Comparison of ENCODE assay signal across 8 cellular contexts in the genomic region with DNA sequence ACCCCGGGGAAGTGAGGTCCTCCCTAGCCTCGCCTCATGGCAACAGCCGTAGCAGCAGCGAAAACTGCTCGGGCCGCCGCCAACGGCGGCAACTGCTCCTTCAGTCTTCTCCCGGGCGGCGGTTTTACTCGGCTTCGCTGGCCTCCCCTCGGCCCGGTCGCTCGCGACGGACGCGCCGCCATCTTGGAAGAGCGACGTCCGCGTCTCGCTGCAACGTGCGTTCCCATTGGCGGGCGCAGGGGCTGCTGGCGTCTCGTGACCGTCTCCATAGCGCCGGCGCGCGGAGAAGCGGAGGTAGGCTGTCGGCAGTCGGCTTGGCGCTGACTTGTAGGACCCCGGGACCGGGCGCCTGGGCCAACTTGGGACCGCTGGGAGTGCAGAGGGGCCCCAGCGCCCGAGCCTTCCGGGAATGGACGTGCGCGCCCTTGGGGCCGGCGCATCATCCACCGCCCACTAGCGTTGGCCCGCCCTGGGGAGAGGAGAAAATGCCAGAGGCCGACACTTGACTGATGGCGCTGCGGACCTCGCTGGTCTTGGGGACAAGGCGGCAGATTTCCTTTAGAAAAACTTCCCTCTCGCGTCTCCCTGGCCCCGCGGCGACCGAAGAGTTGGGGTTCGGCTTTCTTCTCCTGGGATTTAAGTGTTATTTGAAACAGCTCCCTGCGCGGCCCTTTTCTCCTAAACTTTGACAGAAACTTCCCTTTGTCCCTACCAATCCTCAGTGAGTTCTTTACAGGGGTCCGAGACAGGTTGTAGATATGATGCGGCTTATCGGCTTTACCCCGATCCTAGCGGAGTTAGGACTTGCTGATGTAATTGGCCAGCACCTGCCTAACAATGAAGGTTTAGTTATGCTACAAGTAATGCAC. TPM values are rescaled to one million over a fixed set of nuclear protein-coding genes. Genes with fewer than 3 reads are reported as not detected.
A peak's percentile ranks its signal among the peaks of the same experiment; 100 is the strongest.
DNase-seq lines count a peak whose midpoint lies in the region; ATAC-seq and TF ChIP-seq lines count a peak whose summit lies in the region.

SNX13 (minus strand) TSS at position 193 of the 869 bp plus-strand sequence. CDS start 199 bp downstream, outside the sequence.

- peak within 1 kb of the TSS; percentile 99 for H2AFZ ChIP-seq in PC-3 (ENCODE audit: low read length)

- H3K36me3 ChIP-seq in PC-3 (ENCODE audit: low read depth, low read length) (no peaks in the 10 kb centered on the region), mucosa of stomach (ENCODE audit: control insufficient read depth, insufficient read depth, low read length) (no peaks in the 10 kb centered on the region)

- H3F3A ChIP-seq in PC-3 (ENCODE audit: low read length, unreplicated experiment), result no peaks in the 10 kb centered on the region

- peak; percentile 88 for ATAC-seq in GM21619 (IDR thresholded peaks at IDR 0.05; ENCODE audit: unreplicated experiment)
- ATAC-seq in PC-3, result peak; percentile 80

- POLR2A ChIA-PET in PC-3 (lab: Charles Lee; ENCODE audit: unreplicated experiment), result interaction anchor here (0.6 kb wide), 1 partner anchor 25 kb away, joined by 3 read pairs; no protein-coding TSS in a partner anchor

- H3K4me1 ChIP-seq in PC-3 (ENCODE audit: insufficient read depth, low read length) (peaks cover 37% of the 10 kb centered on the region), mucosa of stomach (ENCODE audit: control insufficient read depth, insufficient read depth, low read length) (peaks cover 4% of the 10 kb centered on the region)

- H3K27ac ChIP-seq in PC-3 (ENCODE audit: low read length), result peak within 1 kb of the TSS; percentile 71

- peak within 1 kb of the TSS; percentile 96 for H3K4me2 ChIP-seq in PC-3 (ENCODE audit: low read length)

- TSS peak; percentile 66 for BruUV-seq in PC-3 (replicated peaks; lab: Mats Ljungman, UMichigan)

- no peaks in the 10 kb centered on the region for H3K27me3 ChIP-seq in PC-3 (ENCODE audit: low read length)
- H3K27me3 ChIP-seq in mucosa of stomach (ENCODE audit: control insufficient read depth, insufficient read depth, low read length), result no peaks in the 10 kb centered on the region

- intact Hi-C loops in PC-3 (cut with micrococcal nuclease), result loop anchor here (5.0 kb wide), 1 partner anchor 168 kb away; no protein-coding TSS in a partner anchor

- peaks cover 51% of the 10 kb centered on the region for H3K79me2 ChIP-seq in PC-3 (ENCODE audit: low read length)

- TF ChIP-seq POLR2A in erythroblast (IDR thresholded peaks at IDR 0.05; ENCODE audit: low read length), result peak; percentile 90

- CTCF ChIA-PET in PC-3 (lab: Charles Lee), result no interaction called here

- H3K4me3 ChIP-seq in Jurkat, Clone E6-1 (ENCODE audit: low read length), result peak within 1 kb of the TSS; percentile 91
- peak within 1 kb of the TSS; percentile 94 for H3K4me3 ChIP-seq in PC-3 (ENCODE audit: low read length)
- peak within 1 kb of the TSS; percentile 95 for H3K4me3 ChIP-seq in mucosa of stomach (ENCODE audit: low read length)

- H3K9ac ChIP-seq in PC-3 (ENCODE audit: low read length) (peak within 1 kb of the TSS; percentile 96), mucosa of stomach (ENCODE audit: low read length) (peak within 1 kb of the TSS; percentile 98)

- DNase-seq in DMS53 treated with DMSO at 0.1 percent for 48 hours (lab: John Stamatoyannopoulos, UW; ENCODE audit: unreplicated experiment) (peak; percentile 85), PC-3 (peak; percentile 89), erythroblast (lab: John Stamatoyannopoulos, UW) (peak; percentile 94 to 96)
- peak; percentile 82 for DNase-seq in Jurkat, Clone E6-1 (ENCODE audit: low read depth, low spot score)
- DNase-seq in activated T-cell treated with anti-CD3 and anti-CD28 coated beads, Interleukin-2, amount 50 U/mL, for 1 hour, result peak; percentile 87
- DNase-seq in stimulated activated CD8-positive, alpha-beta memory T cell treated with anti-CD3 and anti-CD28 coated beads, Interleukin-7, amount 100 ng/mL, for 1 hour (ENCODE audit: low read depth in 2 of 2), result peak; percentile 72 to 80

- no peak; the same call in none of the 2 replicates for TF ChIP-seq CTCF in PC-3 (conservative IDR thresholded peaks at IDR 0.05; ENCODE audit: low read depth, low read length)

- H3K9me3 ChIP-seq in PC-3 (ENCODE audit: low read length) (no peaks in the 10 kb centered on the region), mucosa of stomach (ENCODE audit: control insufficient read depth, low read length) (no peaks in the 10 kb centered on the region)

- no peaks in the 10 kb centered on the region for H3K9me2 ChIP-seq in PC-3 (replicated peaks; ENCODE audit: low read length)

- H4K20me1 ChIP-seq in PC-3 (ENCODE audit: low read length), result peaks cover 15% of the 10 kb centered on the region; the same call in 1 of the 2 replicates

RNA-seq across cellular contexts. Expression of gene SNX13, which starts in this region (rescaled TPM):
- polyA plus RNA-seq in Jurkat, Clone E6-1 (2012; ENCODE audit: insufficient read depth, insufficient read length), result 24.2 TPM
- total RNA-seq in PC-3 (2014; rRNA removed), result 26.1 and 33.9 TPM in 2 replicates

Comparison
In these comparisons a context has a peak if more than half of its experiments do, and no peak if none do; other contexts are left out.
1. Peak in every context shown above with its lines: DNase-seq, ATAC-seq, H3K4me3 ChIP-seq and H3K27ac ChIP-seq.